Comparison of ENCODE assay signal across 16 cellular contexts in the genomic region with DNA sequence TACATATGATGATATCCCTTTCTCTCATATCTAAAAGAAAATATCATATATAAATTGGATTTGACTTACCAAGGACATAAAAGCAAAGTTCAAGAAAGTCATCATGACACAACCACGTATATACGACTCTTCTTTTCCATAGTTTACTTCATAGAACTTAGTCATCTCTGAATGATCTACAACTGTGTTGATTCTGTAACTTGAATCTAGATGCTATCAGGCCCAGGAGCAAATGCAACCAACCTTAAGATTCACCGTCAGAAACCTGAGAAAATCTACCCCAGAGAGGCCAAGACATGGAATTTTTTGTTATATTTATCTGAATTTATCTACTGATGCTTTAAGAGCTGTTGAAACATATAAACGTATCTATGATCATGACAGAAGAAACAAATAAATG.
DNase-seq lines count a peak whose midpoint lies in the region; ATAC-seq and TF ChIP-seq lines count a peak whose summit lies in the region.
"Had no signal": no experiment of that assay in that cellular context is flagged by ENCODE, and none has a peak within 500 bp of the region (broad histone marks: within the 10 kb centered on the region; RNA-seq: fewer than 3 reads in every experiment).

No MANE protein-coding gene starts in this region.

- WGBS in SK-N-SH (ENCODE audit: low lambda C conversion rate), result 29% methylated on average over 4 of the region's 4 CpGs

- H3K9me3 Mint-ChIP-seq in CD4-positive, alpha-beta memory T cell, result peaks cover 0 to 11% (median under 1%) of the 10 kb centered on the region in 8 donors
- H3K9me3 Mint-ChIP-seq: CD4-positive, alpha-beta T cell; GM23338 had no signal

- H3K9me3 ChIP-seq in HEK293 (ENCODE audit: control insufficient read depth, insufficient read depth, low read depth, low read length) (no peaks in the 10 kb centered on the region), RWPE2 (ENCODE audit: severe bottlenecking) (no peaks in the 10 kb centered on the region), SK-N-SH (no peaks in the 10 kb centered on the region)
- no peaks in the 10 kb centered on the region for H3K9me3 ChIP-seq in CD4-positive, alpha-beta memory T cell (ENCODE audit: control insufficient read depth in 1 of 2, low read length in 2 of 2)

- no peak for TF ChIP-seq RAD21 in SK-N-SH (IDR thresholded peaks at IDR 0.05; ENCODE audit: low read length)

- H3K27ac Mint-ChIP-seq in CD4-positive, alpha-beta memory T cell, result no peak overlapping the region
- H3K27ac Mint-ChIP-seq: CD4-positive, alpha-beta T cell; GM23338 had no signal

- POLR2A ChIA-PET in HEK293 (lab: Yijun Ruan, JAX) (no interaction called here), SK-N-SH (lab: Yijun Ruan, JAX) (no interaction called here)
- POLR2A ChIA-PET in CD4-positive, alpha-beta memory T cell (lab: Charles Lee; ENCODE audit: partially characterized antibody), result no interaction called here

- H3K4me1 ChIP-seq in HEK293 (ENCODE audit: control insufficient read depth, insufficient read depth, low read length), result no peaks in the 10 kb centered on the region
- no peaks in the 10 kb centered on the region for H3K4me1 ChIP-seq in RWPE2 (ENCODE audit: insufficient read depth, poor library complexity, severe bottlenecking)
- no peaks in the 10 kb centered on the region for H3K4me1 ChIP-seq in CD4-positive, alpha-beta memory T cell (ENCODE audit: insufficient read depth, low read length)
- H3K4me1 ChIP-seq in SK-N-SH (ENCODE audit: control insufficient read depth in 1 of 2, insufficient read depth in 2 of 2, low read depth in 1 of 2, low read length in 1 of 2), result no peaks in the 10 kb centered on the region

- no peak overlapping the region for H3K4me2 ChIP-seq in SK-N-SH
- H3K4me2 ChIP-seq: GM23338, KMS-11 had no signal

- H3K36me3 ChIP-seq in HEK293 (ENCODE audit: control insufficient read depth in 2 of 2, insufficient read depth in 1 of 2, low read length in 2 of 2) (no peaks in the 10 kb centered on the region), RWPE2 (ENCODE audit: low read depth) (no peaks in the 10 kb centered on the region), SK-N-SH (replicated peaks in 1 of 2; ENCODE audit: control insufficient read depth in 1 of 2, insufficient read depth in 2 of 2, low read length in 1 of 2) (no peaks in the 10 kb centered on the region)
- H3K36me3 ChIP-seq in CD4-positive, alpha-beta memory T cell (ENCODE audit: insufficient read depth, low read length), result no peaks in the 10 kb centered on the region

- ATAC-seq in RWPE2 (ENCODE audit: low read depth) (peak; percentile 55; the same call in 2 of the 3 replicates), HG02885 (IDR thresholded peaks at IDR 0.05; ENCODE audit: poor library complexity, unreplicated experiment) (no peak)
- ATAC-seq: GM23338 had no signal

- CTCF ChIA-PET in HEK293 (lab: Yijun Ruan, JAX), result interaction anchor here (1.0 kb wide), 1 partner anchor 38 kb away, joined by 3 read pairs; no protein-coding TSS in a partner anchor
- CTCF ChIA-PET in CD4-positive, alpha-beta memory T cell (lab: Charles Lee; ENCODE audit: partially characterized antibody), result no interaction called here
- CTCF ChIA-PET in SK-N-SH (lab: Yijun Ruan, JAX), result no interaction called here

- H3K27ac ChIP-seq in HEK293 (ENCODE audit: extremely low read depth, low read depth, low read length), result no peak overlapping the region
- no peak overlapping the region for H3K27ac ChIP-seq in RWPE2 (ENCODE audit: poor library complexity, severe bottlenecking)
- no peak overlapping the region for H3K27ac ChIP-seq in CD4-positive, alpha-beta memory T cell (ENCODE audit: low read depth, low read length)
- no peak overlapping the region for H3K27ac ChIP-seq in coronary artery
- H3K27ac ChIP-seq in SK-N-SH (ENCODE audit: low read depth in 2 of 2, low read length in 1 of 2), result no peak overlapping the region
- H3K27ac ChIP-seq: C4-2B, KMS-11 had no signal

- H3K9ac ChIP-seq in SK-N-SH, result no peak overlapping the region
- H3K9ac ChIP-seq: KMS-11 had no signal

- no peak for TF ChIP-seq EP300 in SK-N-SH (IDR thresholded peaks at IDR 0.05; ENCODE audit: borderline replicate concordance in 1 of 2, low read depth in 1 of 2, low read length in 1 of 2)

- no peak for TF ChIP-seq CTCF in HEK293 (tag by site-specific recombination; IDR thresholded peaks at IDR 0.05)
- TF ChIP-seq CTCF in LNCaP clone FGC (IDR thresholded peaks at IDR 0.05; ENCODE audit: control insufficient read depth, extremely low read depth, insufficient read depth), result no peak
- no peak for TF ChIP-seq CTCF in RWPE2 (IDR thresholded peaks at IDR 0.05; ENCODE audit: poor library complexity, severe bottlenecking)
- no peak for TF ChIP-seq CTCF in choroid plexus epithelial cell (conservative IDR thresholded peaks at IDR 0.05; ENCODE audit: low read depth, low read length)
- TF ChIP-seq CTCF in coronary artery (IDR thresholded peaks at IDR 0.05), result no peak
- TF ChIP-seq CTCF in SK-N-SH (IDR thresholded peaks at IDR 0.05), result no peak

- H3K27me3 Mint-ChIP-seq in CD4-positive, alpha-beta memory T cell, result no peaks in the 10 kb centered on the region
- H3K27me3 Mint-ChIP-seq: CD4-positive, alpha-beta T cell had no signal

- no peaks in the 10 kb centered on the region for H3K79me2 ChIP-seq in SK-N-SH (ENCODE audit: insufficient read depth)

- H3K4me1 Mint-ChIP-seq in CD4-positive, alpha-beta memory T cell, result no peaks in the 10 kb centered on the region

- H3F3A ChIP-seq in SK-N-SH (replicated peaks; ENCODE audit: insufficient read depth), result no peaks in the 10 kb centered on the region

- H3K27me3 ChIP-seq in RWPE2 (ENCODE audit: insufficient read depth, poor library complexity, severe bottlenecking) (no peaks in the 10 kb centered on the region), SK-N-SH (ENCODE audit: insufficient read depth) (no peaks in the 10 kb centered on the region)
- H3K27me3 ChIP-seq in CD4-positive, alpha-beta memory T cell (ENCODE audit: insufficient read depth, low read length), result no peaks in the 10 kb centered on the region

- no peak overlapping the region for H2AFZ ChIP-seq in SK-N-SH (ENCODE audit: low read depth)
- H2AFZ ChIP-seq: GM23338 had no signal

- H3K4me3 Mint-ChIP-seq in CD4-positive, alpha-beta memory T cell, result no peak overlapping the region
- H3K4me3 Mint-ChIP-seq: CD4-positive, alpha-beta T cell; GM23338 had no signal

- H3K4me3 ChIP-seq in HEK293 (ENCODE audit: low read depth, low read length) (no peak overlapping the region), LNCaP clone FGC (ENCODE audit: low read depth, low read length) (no peak overlapping the region), RWPE2 (ENCODE audit: severe bottlenecking) (no peak overlapping the region), choroid plexus epithelial cell (ENCODE audit: low read depth, low read length) (no peak overlapping the region), coronary artery (no peak overlapping the region), SK-N-SH (ENCODE audit: low read depth in 2 of 2, low read length in 1 of 2) (no peak overlapping the region)
- H3K4me3 ChIP-seq in CD4-positive, alpha-beta memory T cell (ENCODE audit: low read length in 2 of 2), result no peak overlapping the region
- H3K4me3 ChIP-seq: GM23338 had no signal

- no peaks in the 10 kb centered on the region for H3K9me2 ChIP-seq in SK-N-SH

- intact Hi-C loops in CD4-positive, alpha-beta memory T cell (cut with micrococcal nuclease), result no loop called here

- H4K20me1 ChIP-seq in SK-N-SH (ENCODE audit: insufficient read depth), result no peaks in the 10 kb centered on the region

- DNase-seq in LNCaP clone FGC (ENCODE audit: low read depth), result peak; percentile 30
- DNase-seq in RWPE2 (ENCODE audit: low spot score), result no peak
- peak; percentile 66 for DNase-seq in choroid plexus epithelial cell (ENCODE audit: low read depth)
- no peak for DNase-seq in CD4-positive, alpha-beta memory T cell
- DNase-seq in coronary artery (ENCODE audit: low spot score), result no peak
- no peak for DNase-seq in SK-N-SH
- DNase-seq: AML-193; CD4-positive, alpha-beta T cell; DMS 273 treated with DMSO at 0.1 percent for 48 hours; GDM1; HCEC 1CT had no signal

- no peaks in the 10 kb centered on the region for H3K36me3 Mint-ChIP-seq in CD4-positive, alpha-beta memory T cell

TF ChIP-seq in HEK293, 187 proteins besides CTCF, POLR2A, EP300 and RAD21 (continues in another document):
- no peak for TF ChIP-seq ZNF239 (tag by site-specific recombination; IDR thresholded peaks at IDR 0.05)
- peak; percentile 44; the same call in 1 of the 2 replicates for TF ChIP-seq ZEB2 (tag by site-specific recombination; IDR thresholded peaks at IDR 0.05)
- TF ChIP-seq ZFP37 (tag by site-specific recombination; IDR thresholded peaks at IDR 0.05), result no peak
- no peak for TF ChIP-seq YY1 (tag by site-specific recombination; IDR thresholded peaks at IDR 0.05)
- 0 out of 2 replicates have a peak, but pooled peaks have one; percentile 39 for TF ChIP-seq ZNF600 (tag by site-specific recombination; IDR thresholded peaks at IDR 0.05)
- no peak for TF ChIP-seq ZNF404 (tag by site-specific recombination; IDR thresholded peaks at IDR 0.05)

TF ChIP-seq in SK-N-SH, 30 proteins besides CTCF, POLR2A, EP300 and RAD21:
- no peak for TF ChIP-seq TCF12 (IDR thresholded peaks at IDR 0.05)
- TF ChIP-seq ELF1 (IDR thresholded peaks at IDR 0.05), result no peak
- TF ChIP-seq, protein P1, sequence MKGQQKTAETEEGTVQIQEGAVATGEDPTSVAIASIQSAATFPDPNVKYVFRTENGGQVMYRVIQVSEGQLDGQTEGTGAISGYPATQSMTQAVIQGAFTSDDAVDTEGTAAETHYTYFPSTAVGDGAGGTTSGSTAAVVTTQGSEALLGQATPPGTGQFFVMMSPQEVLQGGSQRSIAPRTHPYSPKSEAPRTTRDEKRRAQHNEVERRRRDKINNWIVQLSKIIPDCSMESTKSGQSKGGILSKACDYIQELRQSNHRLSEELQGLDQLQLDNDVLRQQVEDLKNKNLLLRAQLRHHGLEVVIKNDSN (IDR thresholded peaks at IDR 0.05; ENCODE audit: borderline replicate concordance, low read depth), result no peak

Comparison
In these comparisons a context has a peak if more than half of its experiments do, and no peak if none do; other contexts are left out.
1. DNase-seq: peak in LNCaP clone FGC (single experiment) and choroid plexus epithelial cell (single experiment); none in RWPE2 (single experiment), CD4-positive, alpha-beta memory T cell (0 of 5), coronary artery (single experiment) and SK-N-SH (single experiment).